8 cellular contexts compared by ENCODE assay signal in the genomic region with DNA sequence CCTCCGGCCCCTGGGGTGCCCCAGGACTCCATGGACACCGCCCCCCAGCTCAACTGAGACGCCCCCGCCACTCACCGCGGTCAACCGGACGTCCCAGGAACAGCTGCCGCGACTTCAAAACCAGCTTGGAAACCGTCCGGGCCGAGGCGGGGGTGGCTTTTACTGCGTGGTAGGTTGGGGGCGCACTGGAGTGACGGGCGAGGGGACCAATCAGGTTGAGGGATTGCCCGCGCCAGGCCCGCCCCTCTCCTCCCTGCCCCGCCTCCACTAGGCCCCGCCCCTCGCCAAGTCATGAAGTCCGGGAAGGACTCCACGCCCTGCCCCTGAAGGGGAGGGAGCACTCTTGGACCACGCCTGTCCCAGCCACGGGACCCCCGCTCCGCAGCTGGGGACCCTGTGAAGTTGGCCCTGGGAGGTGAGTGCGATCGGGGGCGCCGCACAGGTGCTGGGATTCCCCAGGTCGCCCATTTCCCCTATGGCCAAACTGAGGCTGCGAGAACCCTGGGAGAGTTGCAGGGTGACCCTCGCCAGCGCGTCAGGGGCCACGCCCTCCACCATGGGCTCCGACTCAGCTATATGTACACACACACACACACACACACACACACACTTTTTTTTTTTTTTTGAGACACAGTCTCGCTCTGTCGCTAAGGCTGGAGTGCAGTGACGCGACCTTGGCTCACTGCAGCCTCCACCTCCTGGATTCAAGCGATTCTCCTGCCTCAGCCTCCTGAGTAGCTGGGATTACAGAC. TPM values are rescaled to one million over a fixed set of nuclear protein-coding genes. Genes with fewer than 3 reads are reported as not detected.
DNase-seq lines count a peak whose midpoint lies in the region; ATAC-seq and TF ChIP-seq lines count a peak whose summit lies in the region.

A gene with protein sequence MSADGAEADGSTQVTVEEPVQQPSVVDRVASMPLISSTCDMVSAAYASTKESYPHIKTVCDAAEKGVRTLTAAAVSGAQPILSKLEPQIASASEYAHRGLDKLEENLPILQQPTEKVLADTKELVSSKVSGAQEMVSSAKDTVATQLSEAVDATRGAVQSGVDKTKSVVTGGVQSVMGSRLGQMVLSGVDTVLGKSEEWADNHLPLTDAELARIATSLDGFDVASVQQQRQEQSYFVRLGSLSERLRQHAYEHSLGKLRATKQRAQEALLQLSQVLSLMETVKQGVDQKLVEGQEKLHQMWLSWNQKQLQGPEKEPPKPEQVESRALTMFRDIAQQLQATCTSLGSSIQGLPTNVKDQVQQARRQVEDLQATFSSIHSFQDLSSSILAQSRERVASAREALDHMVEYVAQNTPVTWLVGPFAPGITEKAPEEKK (minus strand): TSS at position 134 of the 752 bp plus-strand sequence. CDS start 6,273 bp downstream, outside the sequence.

- H4K20me1 ChIP-seq in BLaER1 treated with 17β-estradiol and CSF1 and Interleukin-3, amounts not matched to agents 10 nM and 100 nM, result peaks cover 5 to 43% (median 15%) of the 10 kb centered on the region in 11 experiments; a peak in 15 of 22 replicates

- no peaks in the 10 kb centered on the region for H3K27me3 Mint-ChIP-seq in activated T-helper 2 cell treated with anti-CD3 and anti-CD28 coated beads, Interferon-gamma antibody, Interleukin-2, Interleukin-4, amounts not matched to agents 10 μg/mL and 5 μg/mL and 100 μg/mL, durations not matched to agents 14 hours and 24 hours and 36 hours (ENCODE audit: low read depth)
- H3K27me3 Mint-ChIP-seq in natural killer cell treated with Interleukin-12 subunit alpha and Interleukin-12 subunit beta and Interleukin-15 and Interleukin-18, amount 100 ng/mL, for 72 hours, result peaks cover 0 to 2% of the 10 kb centered on the region in 2 donors

- H3K27me3 ChIP-seq in BLaER1 treated with 17β-estradiol and CSF1 and Interleukin-3, amounts not matched to agents 10 nM and 100 nM, result no peaks in the 10 kb centered on the region

- peak; percentile 87 for DNase-seq in activated T-helper 2 cell treated with anti-CD3 and anti-CD28 coated beads, Interferon-gamma antibody, Interleukin-2, Interleukin-4, amounts not matched to agents 10 μg/mL and 5 μg/mL and 100 μg/mL, durations not matched to agents 14 hours and 24 hours and 36 hours (ENCODE audit: low spot score)
- peak; percentile 93 for DNase-seq in fibroblast of peridontal ligament (ENCODE audit: extremely low read depth)
- DNase-seq in natural killer cell treated with Interleukin-12 subunit alpha and Interleukin-12 subunit beta and Interleukin-15 and Interleukin-18, amount 100 ng/mL, for 72 hours (ENCODE audit: low spot score), result peak; percentile 95
- DNase-seq in stimulated activated naive CD4-positive, alpha-beta T cell (lab: John Stamatoyannopoulos, UW), result peak; percentile 48 to 86 (median 82)

- no peaks in the 10 kb centered on the region for H3K9me3 ChIP-seq in BLaER1 treated with 17β-estradiol and CSF1 and Interleukin-3, amounts not matched to agents 10 nM and 100 nM (replicated peaks in 1 of 11)

- H3K27ac ChIP-seq in BLaER1 treated with 17β-estradiol and CSF1 and Interleukin-3, amounts not matched to agents 10 nM and 100 nM, result peak within 1 kb of the TSS; percentile 63 to 86 (median 80); a peak in 21 of 22 replicates

- no peaks in the 10 kb centered on the region for H3K9me3 Mint-ChIP-seq in activated T-helper 2 cell treated with anti-CD3 and anti-CD28 coated beads, Interferon-gamma antibody, Interleukin-2, Interleukin-4, amounts not matched to agents 10 μg/mL and 5 μg/mL and 100 μg/mL, durations not matched to agents 14 hours and 24 hours and 36 hours
- no peaks in the 10 kb centered on the region for H3K9me3 Mint-ChIP-seq in natural killer cell treated with Interleukin-12 subunit alpha and Interleukin-12 subunit beta and Interleukin-15 and Interleukin-18, amount 100 ng/mL, for 72 hours

- H3K4me1 ChIP-seq in BLaER1 treated with 17β-estradiol and CSF1 and Interleukin-3, amounts not matched to agents 10 nM and 100 nM, result peaks cover 68 to 89% (median 84%) of the 10 kb centered on the region in 10 experiments

- H3K36me3 ChIP-seq in BLaER1 treated with 17β-estradiol and CSF1 and Interleukin-3, amounts not matched to agents 10 nM and 100 nM, result peaks cover 0 to 14% (median 5%) of the 10 kb centered on the region in 11 experiments; a peak in 16 of 22 replicates

- intact Hi-C loops in activated T-helper 2 cell treated with anti-CD3 and anti-CD28 coated beads, Interferon-gamma antibody, Interleukin-2, Interleukin-4, amounts not matched to agents 10 μg/mL and 5 μg/mL and 100 μg/mL, durations not matched to agents 14 hours and 24 hours and 36 hours (cut with micrococcal nuclease), result no loop called here

- peak; percentile 88 for ATAC-seq in HG03521 (IDR thresholded peaks at IDR 0.05; ENCODE audit: unreplicated experiment)
- peak; percentile 97 to 99 for ATAC-seq in natural killer cell treated with Interleukin-12 subunit alpha and Interleukin-12 subunit beta and Interleukin-15 and Interleukin-18, amount 100 ng/mL, for 72 hours

- peaks cover 15% of the 10 kb centered on the region for H3K4me1 Mint-ChIP-seq in activated T-helper 2 cell treated with anti-CD3 and anti-CD28 coated beads, Interferon-gamma antibody, Interleukin-2, Interleukin-4, amounts not matched to agents 10 μg/mL and 5 μg/mL and 100 μg/mL, durations not matched to agents 14 hours and 24 hours and 36 hours (ENCODE audit: low read depth)
- H3K4me1 Mint-ChIP-seq in natural killer cell treated with Interleukin-12 subunit alpha and Interleukin-12 subunit beta and Interleukin-15 and Interleukin-18, amount 100 ng/mL, for 72 hours (ENCODE audit: low read depth in 2 of 2), result peaks cover 15 to 26% of the 10 kb centered on the region in 2 donors

- H3K4me2 ChIP-seq in BLaER1 treated with 17β-estradiol and CSF1 and Interleukin-3, amounts not matched to agents 10 nM and 100 nM, result peak within 1 kb of the TSS; percentile 82 to 99 (median 97)

- TF ChIP-seq POLR2A in GM19099 (IDR thresholded peaks at IDR 0.05; ENCODE audit: extremely low read depth, insufficient read length, low read depth), result peak; percentile 35
- peak; percentile 45 for TF ChIP-seq POLR2A in Raji (IDR thresholded peaks at IDR 0.05; ENCODE audit: insufficient read depth, low read depth, low read length)

- H3K4me3 Mint-ChIP-seq in activated T-helper 2 cell treated with anti-CD3 and anti-CD28 coated beads, Interferon-gamma antibody, Interleukin-2, Interleukin-4, amounts not matched to agents 10 μg/mL and 5 μg/mL and 100 μg/mL, durations not matched to agents 14 hours and 24 hours and 36 hours (ENCODE audit: low read depth), result peak within 1 kb of the TSS; percentile 81
- peak within 1 kb of the TSS; percentile 77 for H3K4me3 Mint-ChIP-seq in natural killer cell treated with Interleukin-12 subunit alpha and Interleukin-12 subunit beta and Interleukin-15 and Interleukin-18, amount 100 ng/mL, for 72 hours

- H3K27ac Mint-ChIP-seq in activated T-helper 2 cell treated with anti-CD3 and anti-CD28 coated beads, Interferon-gamma antibody, Interleukin-2, Interleukin-4, amounts not matched to agents 10 μg/mL and 5 μg/mL and 100 μg/mL, durations not matched to agents 14 hours and 24 hours and 36 hours, result peak within 1 kb of the TSS; percentile 78
- H3K27ac Mint-ChIP-seq in natural killer cell treated with Interleukin-12 subunit alpha and Interleukin-12 subunit beta and Interleukin-15 and Interleukin-18, amount 100 ng/mL, for 72 hours, result peak within 1 kb of the TSS in 1 of 2 donors; percentile 45

- no peaks in the 10 kb centered on the region for H3K36me3 Mint-ChIP-seq in activated T-helper 2 cell treated with anti-CD3 and anti-CD28 coated beads, Interferon-gamma antibody, Interleukin-2, Interleukin-4, amounts not matched to agents 10 μg/mL and 5 μg/mL and 100 μg/mL, durations not matched to agents 14 hours and 24 hours and 36 hours (ENCODE audit: low read depth)
- H3K36me3 Mint-ChIP-seq in natural killer cell treated with Interleukin-12 subunit alpha and Interleukin-12 subunit beta and Interleukin-15 and Interleukin-18, amount 100 ng/mL, for 72 hours, result no peaks in the 10 kb centered on the region

- H3K9ac ChIP-seq in BLaER1 treated with 17β-estradiol and CSF1 and Interleukin-3, amounts not matched to agents 10 nM and 100 nM, result peak within 1 kb of the TSS; percentile 78 to 89 (median 84)

- H3K4me3 ChIP-seq in BLaER1 treated with 17β-estradiol and CSF1 and Interleukin-3, amounts not matched to agents 10 nM and 100 nM, result peak within 1 kb of the TSS; percentile 72 to 95 (median 84)

RNA-seq across cellular contexts. Expression of the gene that starts here (rescaled TPM):
- 55.3 and 61.8 TPM in 2 replicates for total RNA-seq in activated T-helper 2 cell treated with anti-CD3 and anti-CD28 coated beads, Interferon-gamma antibody, Interleukin-2, Interleukin-4, amounts not matched to agents 10 μg/mL and 5 μg/mL and 100 μg/mL, durations not matched to agents 14 hours and 24 hours and 36 hours
- 10 to 100 TPM; 25.1 to 34.0 TPM for total RNA-seq in natural killer cell treated with Interleukin-12 subunit alpha and Interleukin-12 subunit beta and Interleukin-15 and Interleukin-18, amount 100 ng/mL, for 72 hours

Comparison
In these comparisons a context has a peak if more than half of its experiments do, and no peak if none do; other contexts are left out.
1. Peak in every context shown above with its lines: DNase-seq, ATAC-seq, H3K4me3 ChIP-seq and H3K27ac ChIP-seq.